ENCODE assay signal across 26 cellular contexts in genomic region chr10:21260793-21261149, GRCh38.
DNase-seq lines count a peak whose midpoint lies in the region; ATAC-seq and TF ChIP-seq lines count a peak whose summit lies in the region.
"Had no signal": no experiment of that assay in that cellular context is flagged by ENCODE, and none has a peak within 500 bp of the region (broad histone marks: within the 10 kb centered on the region; RNA-seq: fewer than 3 reads in every experiment).

No MANE protein-coding gene starts in this region.

- H4K91ac ChIP-seq in H9 (ENCODE audit: insufficient read length, low read depth, low read length): no peak overlapping the region

- peaks cover 0 to 4% of the 10 kb centered on the region in 2 experiments; a peak in 2 of 5 replicates for H3K9me3 Mint-ChIP-seq in H9
- no peaks in the 10 kb centered on the region for H3K9me3 Mint-ChIP-seq in activated CD4-positive, alpha-beta T cell treated with anti-CD3 and anti-CD28 coated beads for 36 hours (ENCODE audit: low read depth)
- no peaks in the 10 kb centered on the region for H3K9me3 Mint-ChIP-seq in activated CD4-positive, alpha-beta memory T cell treated with anti-CD3 and anti-CD28 coated beads for 36 hours
- H3K9me3 Mint-ChIP-seq: CD8-positive, alpha-beta T cell; natural killer cell; stimulated activated effector memory CD8-positive, alpha-beta T cell treated with anti-CD3 and anti-CD28 coated beads, Interleukin-12 subunit alpha, Interleukin-12 subunit beta, amount 100 ng/mL, for 72 hours had no signal

- no peaks in the 10 kb centered on the region for H3K79me2 ChIP-seq in H9 (ENCODE audit: insufficient read depth, low read length)

- intact Hi-C loops in thyroid gland (cut with DNase I): no loop called here
- intact Hi-C loops in activated CD4-positive, alpha-beta T cell treated with anti-CD3 and anti-CD28 coated beads for 36 hours (cut with DNase I, micrococcal nuclease): no loop called here
- intact Hi-C loops in activated CD4-positive, alpha-beta memory T cell treated with anti-CD3 and anti-CD28 coated beads for 36 hours (cut with micrococcal nuclease): no loop called here

- H3K4me3 Mint-ChIP-seq in H9: no peak overlapping the region
- H3K4me3 Mint-ChIP-seq in activated CD4-positive, alpha-beta T cell treated with anti-CD3 and anti-CD28 coated beads for 36 hours: no peak overlapping the region
- H3K4me3 Mint-ChIP-seq in activated CD4-positive, alpha-beta memory T cell treated with anti-CD3 and anti-CD28 coated beads for 36 hours: no peak overlapping the region
- H3K4me3 Mint-ChIP-seq: activated CD8-positive, alpha-beta T cell treated with anti-CD3 and anti-CD28 coated beads, Interleukin-2, amount 10 ng/mL, durations not matched to agents 7 days and 5 days; CD8-positive, alpha-beta T cell; natural killer cell; stimulated activated effector memory CD8-positive, alpha-beta T cell treated with anti-CD3 and anti-CD28 coated beads, Interleukin-12 subunit alpha, Interleukin-12 subunit beta, amount 100 ng/mL, for 72 hours had no signal

- no peak overlapping the region for H2BK120ac ChIP-seq in H9 (ENCODE audit: low read depth, low read length, poor library complexity, severe bottlenecking)

- H3K27ac ChIP-seq in H9 (ENCODE audit: insufficient read length, low read depth, low read length): no peak overlapping the region
- H3K27ac ChIP-seq in coronary artery: no peak overlapping the region
- H3K27ac ChIP-seq in layer of hippocampus (ENCODE audit: low read depth, low read length): peak overlapping the region; percentile 2
- H3K27ac ChIP-seq in thyroid gland: peak overlapping the region in 2 of 3 donors; percentile 46 to 51
- H3K27ac ChIP-seq: cardiac muscle cell, gastroesophageal sphincter, parathyroid adenoma had no signal

- no peaks in the 10 kb centered on the region for H3K79me1 ChIP-seq in H9 (ENCODE audit: insufficient read depth, low read depth, low read length, poor library complexity, severe bottlenecking)

- H3K4me1 ChIP-seq in H9 (ENCODE audit: insufficient read depth, low read length) (peaks cover 7% of the 10 kb centered on the region; the same call in 1 of the 2 replicates), thyroid gland (peaks cover 6 to 25% of the 10 kb centered on the region in 2 donors)
- H3K4me1 ChIP-seq: gastroesophageal sphincter had no signal

- H3K4me1 Mint-ChIP-seq in H9: peaks cover 15 to 20% of the 10 kb centered on the region in 2 experiments
- no peaks in the 10 kb centered on the region for H3K4me1 Mint-ChIP-seq in activated CD4-positive, alpha-beta T cell treated with anti-CD3 and anti-CD28 coated beads for 36 hours
- H3K4me1 Mint-ChIP-seq in activated CD4-positive, alpha-beta memory T cell treated with anti-CD3 and anti-CD28 coated beads for 36 hours (ENCODE audit: low read depth): no peaks in the 10 kb centered on the region
- H3K4me1 Mint-ChIP-seq: natural killer cell; stimulated activated effector memory CD8-positive, alpha-beta T cell treated with anti-CD3 and anti-CD28 coated beads, Interleukin-12 subunit alpha, Interleukin-12 subunit beta, amount 100 ng/mL, for 72 hours had no signal

- TF ChIP-seq CTCF in H9 (conservative IDR thresholded peaks at IDR 0.05) (peak; percentile 33; the same call in 2 of the 3 replicates), coronary artery (IDR thresholded peaks at IDR 0.05) (no peak), thyroid gland (IDR thresholded peaks at IDR 0.05) (no peak)

- no peaks in the 10 kb centered on the region for H3K23me2 ChIP-seq in H9 (ENCODE audit: insufficient read length, low read depth, low read length, poor library complexity, severe bottlenecking)

- H3K9me3 ChIP-seq in H9 (ENCODE audit: control insufficient read depth, low read depth, low read length) (no peaks in the 10 kb centered on the region), thyroid gland (no peaks in the 10 kb centered on the region)
- H3K9me3 ChIP-seq: gastroesophageal sphincter had no signal

- DNase-seq in H9: no peak
- DNase-seq in coronary artery (ENCODE audit: low spot score): no peak
- no peak for DNase-seq in thyroid gland
- DNase-seq in NCI-H2107 treated with DMSO at 0.1 percent for 48 hours (lab: John Stamatoyannopoulos, UW; ENCODE audit: unreplicated experiment): no peak
- DNase-seq in activated CD4-positive, alpha-beta T cell treated with anti-CD3 and anti-CD28 coated beads for 36 hours: no peak
- DNase-seq in activated CD4-positive, alpha-beta memory T cell treated with anti-CD3 and anti-CD28 coated beads for 36 hours: no peak
- DNase-seq: activated CD4-positive, CD25-positive, alpha-beta regulatory T cell; activated CD8-positive, alpha-beta T cell treated with anti-CD3 and anti-CD28 coated beads, Interleukin-2, amount 10 ng/mL, durations not matched to agents 7 days and 5 days; activated gamma-delta T cell; AML-193; CD8-positive, alpha-beta T cell; DMS153; GDM1; kidney glomerular epithelial cell; natural killer cell; NCI-H1048; NCI-H1930; NCI-H345; NCI-H82; PC-3; T1000 had no signal

- H3K18ac ChIP-seq in H9 (ENCODE audit: insufficient read length, low read depth, low read length): no peak overlapping the region

- H4K5ac ChIP-seq in H9 (ENCODE audit: insufficient read length, low read depth, low read length): no peak overlapping the region

- no peaks in the 10 kb centered on the region for H4K20me1 ChIP-seq in H9 (ENCODE audit: control insufficient read depth, insufficient read depth, insufficient read length)

- H2AK5ac ChIP-seq in H9 (ENCODE audit: insufficient read length, low read length): no peak overlapping the region

- no peak for ATAC-seq in activated CD4-positive, alpha-beta T cell treated with anti-CD3 and anti-CD28 coated beads for 36 hours
- ATAC-seq: activated CD8-positive, alpha-beta T cell treated with anti-CD3 and anti-CD28 coated beads, Interleukin-2, amount 10 ng/mL, durations not matched to agents 7 days and 5 days; CD8-positive, alpha-beta T cell; natural killer cell; PC-3; stimulated activated effector memory CD8-positive, alpha-beta T cell treated with anti-CD3 and anti-CD28 coated beads, Interleukin-12 subunit alpha, Interleukin-12 subunit beta, amount 100 ng/mL, for 72 hours had no signal

- H2BK20ac ChIP-seq in H9 (ENCODE audit: low read depth, low read length, poor library complexity, severe bottlenecking): no peak overlapping the region

- no peak overlapping the region for H3K4me2 ChIP-seq in H9 (ENCODE audit: insufficient read depth, insufficient read length, low read length)

- no peak overlapping the region for H2AFZ ChIP-seq in H9 (ENCODE audit: low read length)
- H2AFZ ChIP-seq: parathyroid adenoma had no signal

- H3K27me3 Mint-ChIP-seq in H9 (ENCODE audit: low read depth): no peaks in the 10 kb centered on the region
- H3K27me3 Mint-ChIP-seq in activated CD4-positive, alpha-beta T cell treated with anti-CD3 and anti-CD28 coated beads for 36 hours: no peaks in the 10 kb centered on the region
- no peaks in the 10 kb centered on the region for H3K27me3 Mint-ChIP-seq in activated CD4-positive, alpha-beta memory T cell treated with anti-CD3 and anti-CD28 coated beads for 36 hours

- POLR2A ChIA-PET in activated CD4-positive, alpha-beta T cell treated with anti-CD3 and anti-CD28 coated beads for 36 hours (lab: Charles Lee): no interaction called here
- POLR2A ChIA-PET in activated CD4-positive, alpha-beta memory T cell treated with anti-CD3 and anti-CD28 coated beads for 36 hours (lab: Charles Lee): no interaction called here

- no peak overlapping the region for H3K4ac ChIP-seq in H9 (ENCODE audit: low read depth, low read length)

- no peak overlapping the region for H3K14ac ChIP-seq in H9 (ENCODE audit: insufficient read depth, low read length)

- no peak for TF ChIP-seq POLR2A in thyroid gland (IDR thresholded peaks at IDR 0.05)

- H3K36me3 ChIP-seq in thyroid gland: no peaks in the 10 kb centered on the region
- H3K36me3 ChIP-seq: cardiac muscle cell, gastroesophageal sphincter had no signal

- H2BK12ac ChIP-seq in H9 (ENCODE audit: insufficient read length, low read depth, low read length): no peak overlapping the region

- H3K36me3 Mint-ChIP-seq in H9 (ENCODE audit: insufficient read depth in 1 of 3, low read depth in 3 of 3): peaks cover 2 to 12% (median 10%) of the 10 kb centered on the region in 3 experiments; a peak in 4 of 7 replicates
- no peaks in the 10 kb centered on the region for H3K36me3 Mint-ChIP-seq in activated CD4-positive, alpha-beta T cell treated with anti-CD3 and anti-CD28 coated beads for 36 hours (ENCODE audit: low read depth)
- H3K36me3 Mint-ChIP-seq in activated CD4-positive, alpha-beta memory T cell treated with anti-CD3 and anti-CD28 coated beads for 36 hours: no peaks in the 10 kb centered on the region
- H3K36me3 Mint-ChIP-seq: CD8-positive, alpha-beta T cell; natural killer cell; stimulated activated effector memory CD8-positive, alpha-beta T cell treated with anti-CD3 and anti-CD28 coated beads, Interleukin-12 subunit alpha, Interleukin-12 subunit beta, amount 100 ng/mL, for 72 hours had no signal

- no peak overlapping the region for H3K56ac ChIP-seq in H9 (ENCODE audit: insufficient read length, low read depth, low read length)

- WGBS in H9 (ENCODE audit: extremely low coverage, insufficient read length, low lambda C conversion rate): no CpG with 5 or more reads among the region's 8 CpGs
- 73 to 76% methylated on average over 8 of the region's 8 CpGs for WGBS in thyroid gland, 2 donors

- H3K23ac ChIP-seq in H9 (ENCODE audit: insufficient read length, low read depth, low read length): no peak overlapping the region

- no peak overlapping the region for H3K9ac ChIP-seq in H9 (ENCODE audit: extremely low read depth, insufficient read length, low read length)
- H3K9ac ChIP-seq: parathyroid adenoma had no signal

- H3K27me3 ChIP-seq in H9 (ENCODE audit: insufficient read depth, low read length): no peaks in the 10 kb centered on the region
- no peaks in the 10 kb centered on the region for H3K27me3 ChIP-seq in layer of hippocampus (ENCODE audit: control insufficient read depth, insufficient read depth, low read length)
- no peaks in the 10 kb centered on the region for H3K27me3 ChIP-seq in thyroid gland
- H3K27me3 ChIP-seq: cardiac muscle cell, gastroesophageal sphincter had no signal

- no peak overlapping the region for H2BK15ac ChIP-seq in H9 (ENCODE audit: low read depth, low read length)

- no peak overlapping the region for H3T11ph ChIP-seq in H9 (ENCODE audit: low read length)

- H2BK5ac ChIP-seq in H9 (ENCODE audit: insufficient read length, low read length): no peak overlapping the region

- H4K8ac ChIP-seq in H9 (replicated peaks; ENCODE audit: insufficient read length, low read depth, low read length): no peak overlapping the region

- CTCF ChIA-PET in activated CD4-positive, alpha-beta T cell treated with anti-CD3 and anti-CD28 coated beads for 36 hours (lab: Charles Lee): no interaction called here
- CTCF ChIA-PET in activated CD4-positive, alpha-beta memory T cell treated with anti-CD3 and anti-CD28 coated beads for 36 hours (lab: Charles Lee): no interaction called here

- H3K4me3 ChIP-seq in coronary artery (peak overlapping the region; percentile 25), thyroid gland (replicated peaks in 1 of 3) (no peak overlapping the region)
- H3K4me3 ChIP-seq: cardiac muscle cell, gastroesophageal sphincter had no signal

- H3K27ac Mint-ChIP-seq in H9: peak overlapping the region in 1 of 3 experiments; percentile 62; a peak in 2 of 7 replicates
- H3K27ac Mint-ChIP-seq in activated CD4-positive, alpha-beta T cell treated with anti-CD3 and anti-CD28 coated beads for 36 hours: no peak overlapping the region
- no peak overlapping the region for H3K27ac Mint-ChIP-seq in activated CD4-positive, alpha-beta memory T cell treated with anti-CD3 and anti-CD28 coated beads for 36 hours
- H3K27ac Mint-ChIP-seq: activated CD8-positive, alpha-beta T cell treated with anti-CD3 and anti-CD28 coated beads, Interleukin-2, amount 10 ng/mL, durations not matched to agents 7 days and 5 days; CD8-positive, alpha-beta T cell; natural killer cell; stimulated activated effector memory CD8-positive, alpha-beta T cell treated with anti-CD3 and anti-CD28 coated beads, Interleukin-12 subunit alpha, Interleukin-12 subunit beta, amount 100 ng/mL, for 72 hours had no signal

Comparison
In these comparisons a context has a peak if more than half of its experiments do, and no peak if none do; other contexts are left out.
1. H3K27ac ChIP-seq: peak in layer of hippocampus (single experiment) and thyroid gland (2 of 3); none in H9 (single experiment) and coronary artery (0 of 2).